1 cellular context compared by ENCODE assay signal in the genomic region with DNA sequence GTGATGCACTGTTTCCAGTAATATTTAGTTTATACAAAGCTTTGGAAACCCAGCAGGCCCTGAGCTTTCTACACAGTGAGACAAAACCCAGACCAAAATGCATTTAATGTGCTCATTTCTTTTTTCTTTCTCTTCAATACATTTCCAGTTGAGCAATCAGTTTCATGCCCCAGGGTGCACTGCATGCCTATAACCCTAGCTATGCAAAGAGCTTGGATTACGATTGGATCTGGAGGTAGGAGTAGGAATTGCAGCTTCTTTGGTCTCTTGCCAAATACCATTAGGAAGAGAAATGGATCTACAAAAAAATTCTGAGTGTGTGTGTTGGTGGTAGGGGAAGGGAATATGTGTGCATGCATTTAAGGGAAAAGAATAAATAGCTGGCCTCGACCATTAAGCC.
TF ChIP-seq lines count a peak whose summit lies in the region.

No MANE protein-coding gene starts in this region.

TF ChIP-seq in WTC11, 78 proteins besides CTCF, POLR2A, EP300 and RAD21 (continued from another document):
- TF ChIP-seq ZSCAN18 (CRISPR knock-in tag; IDR thresholded peaks at IDR 0.05): no peak
- TF ChIP-seq TCF7 (CRISPR knock-in tag; IDR thresholded peaks at IDR 0.05; ENCODE audit: low read depth): no peak
- TF ChIP-seq, protein P1, sequence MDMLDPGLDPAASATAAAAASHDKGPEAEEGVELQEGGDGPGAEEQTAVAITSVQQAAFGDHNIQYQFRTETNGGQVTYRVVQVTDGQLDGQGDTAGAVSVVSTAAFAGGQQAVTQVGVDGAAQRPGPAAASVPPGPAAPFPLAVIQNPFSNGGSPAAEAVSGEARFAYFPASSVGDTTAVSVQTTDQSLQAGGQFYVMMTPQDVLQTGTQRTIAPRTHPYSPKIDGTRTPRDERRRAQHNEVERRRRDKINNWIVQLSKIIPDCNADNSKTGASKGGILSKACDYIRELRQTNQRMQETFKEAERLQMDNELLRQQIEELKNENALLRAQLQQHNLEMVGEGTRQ (CRISPR knock-in tag; IDR thresholded peaks at IDR 0.05): no peak
- no peak for TF ChIP-seq NFE2L1 (CRISPR knock-in tag; IDR thresholded peaks at IDR 0.05)
- no peak for TF ChIP-seq E2F4 (CRISPR knock-in tag; IDR thresholded peaks at IDR 0.05; ENCODE audit: borderline replicate concordance, low read depth)
- no peak for TF ChIP-seq ZNF263 (CRISPR knock-in tag; IDR thresholded peaks at IDR 0.05; ENCODE audit: low read depth)
- no peak for TF ChIP-seq JAZF1 (CRISPR knock-in tag; IDR thresholded peaks at IDR 0.05)
